8 cellular contexts compared by ENCODE assay signal in the genomic region with DNA sequence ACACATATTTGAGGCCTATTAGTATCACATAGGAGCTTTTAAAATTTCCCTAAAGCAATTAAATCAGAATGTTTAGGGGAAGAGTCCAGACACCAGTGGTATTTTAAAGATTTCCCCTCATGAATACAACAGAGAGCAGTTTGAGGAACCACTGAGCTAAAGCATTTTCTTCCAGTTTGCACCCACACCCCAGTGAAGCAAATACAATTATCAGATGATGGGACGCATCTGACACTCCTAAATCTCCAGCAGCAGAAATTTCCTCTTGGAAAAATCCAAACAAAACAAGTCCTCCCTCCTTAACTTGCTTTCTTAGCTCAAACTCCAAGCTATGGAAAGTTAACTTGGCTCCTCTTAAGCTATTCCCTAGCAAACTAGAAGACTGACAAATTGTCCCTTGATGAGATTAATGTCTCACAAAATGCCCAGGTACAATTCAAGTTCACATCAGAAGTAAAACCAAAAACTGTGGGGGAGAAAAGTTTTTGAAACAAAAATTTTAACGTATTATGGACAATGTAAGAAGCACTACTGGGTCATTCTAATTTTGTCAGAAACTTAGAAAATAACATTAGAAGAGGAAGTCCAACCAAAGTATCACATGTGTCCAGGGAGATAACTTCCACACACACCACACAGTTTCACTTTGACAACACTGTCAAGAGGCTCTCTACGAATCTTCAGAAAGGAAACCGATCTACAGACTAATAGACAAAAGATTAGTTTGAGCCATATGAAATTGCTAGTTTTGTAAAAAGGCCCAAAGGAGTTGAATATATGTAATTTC.
A peak's percentile ranks its signal among the peaks of the same experiment; 100 is the strongest.
DNase-seq lines count a peak whose midpoint lies in the region; ATAC-seq and TF ChIP-seq lines count a peak whose summit lies in the region.

No MANE protein-coding gene starts in this region.

- intact Hi-C loops in prostate gland (cut with DNase I), result no loop called here

- no peaks in the 10 kb centered on the region for H3K36me3 ChIP-seq in Peyer's patch
- no peaks in the 10 kb centered on the region for H3K36me3 ChIP-seq in prostate gland

- TF ChIP-seq CTCF in Peyer's patch (IDR thresholded peaks at IDR 0.05) (no peak), prostate gland (IDR thresholded peaks at IDR 0.05) (no peak)

- H3K9me3 ChIP-seq in Peyer's patch, result no peaks in the 10 kb centered on the region
- no peaks in the 10 kb centered on the region for H3K9me3 ChIP-seq in prostate gland

- no peaks in the 10 kb centered on the region for H3K27me3 ChIP-seq in Peyer's patch
- no peaks in the 10 kb centered on the region for H3K27me3 ChIP-seq in prostate gland (replicated peaks; ENCODE audit: insufficient read depth)

- 64% methylated on average over 4 of the region's 4 CpGs for WGBS in prostate gland

- H3K4me1 ChIP-seq in Peyer's patch (peaks cover 0 to 9% (median 0%) of the 10 kb centered on the region in 4 donors), prostate gland (replicated peaks) (peaks cover 15% of the 10 kb centered on the region)

- peak; percentile 32 for DNase-seq in GM19238 (ENCODE audit: insufficient read length, low spot score)
- no peak for DNase-seq in Peyer's patch
- no peak for DNase-seq in prostate gland (ENCODE audit: low spot score)
- DNase-seq in NCI-H345 treated with DMSO at 0.1 percent for 48 hours (lab: John Stamatoyannopoulos, UW; ENCODE audit: unreplicated experiment), result no peak
- no peak for DNase-seq in NK-92 treated with Interleukin-12 subunit alpha and Interleukin-12 subunit beta, amount 100 ng/mL, for 24 hours (lab: John Stamatoyannopoulos, UW)
- no peak for DNase-seq in SHP77 (lab: John Stamatoyannopoulos, UW)
- no peak for DNase-seq in dermis blood vessel endothelial cell

- peak; percentile 90 for ATAC-seq in HG02981 (IDR thresholded peaks at IDR 0.05; ENCODE audit: unreplicated experiment)

- H3K4me3 ChIP-seq in Peyer's patch (no peak overlapping the region), prostate gland (no peak overlapping the region)

- TF ChIP-seq POLR2A in Peyer's patch (IDR thresholded peaks at IDR 0.05), result no peak
- TF ChIP-seq POLR2A in prostate gland (IDR thresholded peaks at IDR 0.05), result no peak

- peak overlapping the region in 3 of 4 donors; percentile 34 to 45 (median 42) for H3K27ac ChIP-seq in Peyer's patch
- H3K27ac ChIP-seq in prostate gland, result peak overlapping the region; percentile 76 to 83
